In the genomic region with DNA sequence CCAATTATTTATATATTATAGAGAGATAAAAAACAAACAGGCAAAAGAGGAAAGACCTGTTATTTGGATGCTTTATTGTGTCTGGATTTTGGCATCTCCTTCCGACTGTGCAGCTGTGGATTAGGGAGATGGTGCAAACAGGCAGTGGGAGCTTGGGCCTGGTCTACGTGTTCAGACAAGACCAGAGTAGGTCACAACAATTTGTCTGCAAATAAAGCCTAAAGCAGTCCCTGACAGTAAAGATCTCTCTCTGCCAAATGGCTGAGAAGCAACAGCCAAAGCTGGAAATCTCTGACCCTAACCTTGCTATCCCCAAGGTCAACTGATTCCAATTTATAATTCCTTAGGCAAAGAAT, we compare ENCODE assay signal across 20 cellular contexts.
DNase-seq lines count a peak whose midpoint lies in the region; ATAC-seq and TF ChIP-seq lines count a peak whose summit lies in the region.
"Had no signal": no experiment of that assay in that cellular context is flagged by ENCODE, and none has a peak within 500 bp of the region (broad histone marks: within the 10 kb centered on the region; RNA-seq: fewer than 3 reads in every experiment).

No MANE protein-coding gene starts in this region.

- no peak overlapping the region for H3K27ac Mint-ChIP-seq in activated naive CD8-positive, alpha-beta T cell treated with anti-CD3 and anti-CD28 coated beads, Interleukin-2, amount 50 U/mL, for 24 hours
- H3K27ac Mint-ChIP-seq: activated CD4-positive, alpha-beta T cell treated with anti-CD3 and anti-CD28 coated beads, Interleukin-2, amount 10 ng/mL, durations not matched to agents 7 days and 5 days; CD14-positive monocyte; stimulated activated memory B cell treated with anti-CD40 and anti-IgM and Interleukin-4, amounts not matched to agents 10 μg/mL and 1 μg/mL and 100 μg/mL, for 72 hours; T-helper 1 cell treated with Interleukin-12 subunit alpha and Interleukin-12 subunit beta and Interleukin-4 antibody, amounts not matched to agents 30 μg/mL and 1 μg/mL, for 36 hours had no signal

- H3K4me3 ChIP-seq in Panc1 (ENCODE audit: low read depth in 2 of 2, low read length in 2 of 2): no peak overlapping the region
- no peak overlapping the region for H3K4me3 ChIP-seq in esophagus muscularis mucosa
- H3K4me3 ChIP-seq in psoas muscle: no peak overlapping the region
- no peak overlapping the region for H3K4me3 ChIP-seq in testis
- H3K4me3 ChIP-seq: cardiac muscle cell, lung, SJSA1 had no signal

- H3K36me3 ChIP-seq in Panc1 (ENCODE audit: control insufficient read depth, insufficient read depth, low read length) (peaks cover 7% of the 10 kb centered on the region), esophagus muscularis mucosa (peaks cover 0 to 28% (median 3%) of the 10 kb centered on the region in 4 donors), psoas muscle (ENCODE audit: insufficient read depth in 1 of 2, low read depth in 1 of 2) (no peaks in the 10 kb centered on the region), testis (ENCODE audit: low read depth, missing control alignments) (no peaks in the 10 kb centered on the region)
- H3K36me3 ChIP-seq: SJSA1 had no signal

- no peaks in the 10 kb centered on the region for H3K4me1 Mint-ChIP-seq in activated naive CD8-positive, alpha-beta T cell treated with anti-CD3 and anti-CD28 coated beads, Interleukin-2, amount 50 U/mL, for 24 hours
- H3K4me1 Mint-ChIP-seq: activated CD4-positive, alpha-beta T cell treated with anti-CD3 and anti-CD28 coated beads, Interleukin-2, amount 10 ng/mL, durations not matched to agents 7 days and 5 days; CD14-positive monocyte; stimulated activated memory B cell treated with anti-CD40 and anti-IgM and Interleukin-4, amounts not matched to agents 10 μg/mL and 1 μg/mL and 100 μg/mL, for 72 hours had no signal

- no peaks in the 10 kb centered on the region for H3K9me3 ChIP-seq in Panc1 (ENCODE audit: control insufficient read depth, insufficient read depth, low read depth, low read length)
- no peaks in the 10 kb centered on the region for H3K9me3 ChIP-seq in esophagus muscularis mucosa
- H3K9me3 ChIP-seq in psoas muscle: no peaks in the 10 kb centered on the region
- no peaks in the 10 kb centered on the region for H3K9me3 ChIP-seq in testis
- H3K9me3 ChIP-seq: SJSA1 had no signal

- TF ChIP-seq CTCF in Panc1 (IDR thresholded peaks at IDR 0.05) (no peak), esophagus muscularis mucosa (IDR thresholded peaks at IDR 0.05) (no peak), psoas muscle (IDR thresholded peaks at IDR 0.05) (no peak), testis (IDR thresholded peaks at IDR 0.05) (no peak)

- WGBS in esophagus muscularis mucosa: 53% methylated on average over 2 of the region's 2 CpGs
- WGBS in psoas muscle, 3 donors: 41 to 53% (median 51%) methylated on average over 2 of the region's 2 CpGs
- WGBS in testis, 2 donors: 75 to 76% methylated on average over 2 of the region's 2 CpGs

- peak; percentile 56 for DNase-seq in NCI-H1105 (lab: John Stamatoyannopoulos, UW)
- DNase-seq in Panc1 (ENCODE audit: low read depth, low spot score): no peak
- DNase-seq in esophagus muscularis mucosa (ENCODE audit: extremely low spot score): no peak
- no peak for DNase-seq in psoas muscle
- no peak for DNase-seq in activated naive CD8-positive, alpha-beta T cell treated with anti-CD3 and anti-CD28 coated beads, Interleukin-2, amount 50 U/mL, for 24 hours
- DNase-seq in T-helper 9 cell: no peak
- DNase-seq in testis: no peak
- DNase-seq: activated CD4-positive, alpha-beta T cell treated with anti-CD3 and anti-CD28 coated beads, Interleukin-2, amount 10 ng/mL, durations not matched to agents 7 days and 5 days; activated CD8-positive, alpha-beta memory T cell treated with anti-CD3 and anti-CD28 coated beads, Interleukin-2, amount 50 U/mL, for 48 hours; activated gamma-delta T cell; NCI-H2107; occipital lobe; stimulated activated CD4-positive, alpha-beta T cell treated with anti-CD3 and anti-CD28 coated beads, Interleukin-1b, Interleukin-23, amount 100 ng/mL, for 48 hours had no signal

- intact Hi-C loops in Panc1 (cut with micrococcal nuclease; ENCODE audit: unreplicated experiment): no loop called here
- intact Hi-C loops in esophagus muscularis mucosa (cut with DNase I): no loop called here
- intact Hi-C loops in psoas muscle (cut with DNase I): no loop called here
- intact Hi-C loops in testis (cut with DNase I; ENCODE audit: low total_unique reads): no loop called here

- H3K27ac ChIP-seq in Panc1 (ENCODE audit: low read length) (peak overlapping the region; percentile 27; the same call in 1 of the 2 replicates), esophagus muscularis mucosa (replicated peaks in 1 of 4) (peak overlapping the region; percentile 24 to 42 (median 33)), psoas muscle (peak overlapping the region; percentile 44), testis (no peak overlapping the region)
- H3K27ac ChIP-seq: cardiac muscle cell had no signal

- no peak overlapping the region for H3K4me3 Mint-ChIP-seq in activated naive CD8-positive, alpha-beta T cell treated with anti-CD3 and anti-CD28 coated beads, Interleukin-2, amount 50 U/mL, for 24 hours
- H3K4me3 Mint-ChIP-seq: activated CD4-positive, alpha-beta T cell treated with anti-CD3 and anti-CD28 coated beads, Interleukin-2, amount 10 ng/mL, durations not matched to agents 7 days and 5 days; CD14-positive monocyte; stimulated activated memory B cell treated with anti-CD40 and anti-IgM and Interleukin-4, amounts not matched to agents 10 μg/mL and 1 μg/mL and 100 μg/mL, for 72 hours; T-helper 1 cell treated with Interleukin-12 subunit alpha and Interleukin-12 subunit beta and Interleukin-4 antibody, amounts not matched to agents 30 μg/mL and 1 μg/mL, for 36 hours had no signal

- CTCF ChIA-PET in Panc1 (lab: Charles Lee): no interaction called here

- H3K9me3 Mint-ChIP-seq in activated naive CD8-positive, alpha-beta T cell treated with anti-CD3 and anti-CD28 coated beads, Interleukin-2, amount 50 U/mL, for 24 hours: no peaks in the 10 kb centered on the region
- H3K9me3 Mint-ChIP-seq: activated CD4-positive, alpha-beta T cell treated with anti-CD3 and anti-CD28 coated beads, Interleukin-2, amount 10 ng/mL, durations not matched to agents 7 days and 5 days; stimulated activated memory B cell treated with anti-CD40 and anti-IgM and Interleukin-4, amounts not matched to agents 10 μg/mL and 1 μg/mL and 100 μg/mL, for 72 hours; T-helper 1 cell treated with Interleukin-12 subunit alpha and Interleukin-12 subunit beta and Interleukin-4 antibody, amounts not matched to agents 30 μg/mL and 1 μg/mL, for 36 hours had no signal

- H3K36me3 Mint-ChIP-seq in activated naive CD8-positive, alpha-beta T cell treated with anti-CD3 and anti-CD28 coated beads, Interleukin-2, amount 50 U/mL, for 24 hours (ENCODE audit: low read depth): no peaks in the 10 kb centered on the region
- H3K36me3 Mint-ChIP-seq: CD14-positive monocyte; stimulated activated memory B cell treated with anti-CD40 and anti-IgM and Interleukin-4, amounts not matched to agents 10 μg/mL and 1 μg/mL and 100 μg/mL, for 72 hours had no signal

- POLR2A ChIA-PET in Panc1 (lab: Charles Lee): interaction anchor here (0.7 kb wide), 1 partner anchor 13 kb away, joined by 3 read pairs; no protein-coding TSS in a partner anchor

- H3K4me1 ChIP-seq in Panc1 (ENCODE audit: control insufficient read depth, insufficient read depth, low read length) (peaks cover 34% of the 10 kb centered on the region), esophagus muscularis mucosa (peaks cover 28 to 44% (median 33%) of the 10 kb centered on the region in 4 donors), psoas muscle (peaks cover 19% of the 10 kb centered on the region), testis (no peaks in the 10 kb centered on the region)

- no peaks in the 10 kb centered on the region for H3K27me3 Mint-ChIP-seq in activated naive CD8-positive, alpha-beta T cell treated with anti-CD3 and anti-CD28 coated beads, Interleukin-2, amount 50 U/mL, for 24 hours

- TF ChIP-seq POLR2A in esophagus muscularis mucosa (IDR thresholded peaks at IDR 0.05; ENCODE audit: low read depth): no peak
- no peak for TF ChIP-seq POLR2A in testis (IDR thresholded peaks at IDR 0.05)

- no TSS peak for BruUV-seq in Panc1 (replicated peaks; lab: Mats Ljungman, UMichigan)

- in situ Hi-C loops in Panc1 (cut with HindIII; ENCODE audit: low pct_unique_long_range_greater_than_20kb, low sequenced_read_pairs): no loop called here

- ATAC-seq in Panc1: no peak
- ATAC-seq in psoas muscle: peak in 3 of 4 donors; percentile 26 to 41 (median 39)
- no peak for ATAC-seq in activated naive CD8-positive, alpha-beta T cell treated with anti-CD3 and anti-CD28 coated beads, Interleukin-2, amount 50 U/mL, for 24 hours
- ATAC-seq in GM21515 (IDR thresholded peaks at IDR 0.05; ENCODE audit: unreplicated experiment): no peak
- ATAC-seq: stimulated activated memory B cell treated with anti-CD40 and anti-IgM and Interleukin-4, amounts not matched to agents 10 μg/mL and 1 μg/mL and 100 μg/mL, for 72 hours had no signal

- no peak for TF ChIP-seq EP300 in esophagus muscularis mucosa (IDR thresholded peaks at IDR 0.05)

- H3K27me3 ChIP-seq in Panc1 (ENCODE audit: control insufficient read depth, insufficient read depth, low read length) (no peaks in the 10 kb centered on the region), esophagus muscularis mucosa (no peaks in the 10 kb centered on the region), psoas muscle (ENCODE audit: insufficient read depth in 3 of 3, low read length in 2 of 3) (no peaks in the 10 kb centered on the region), testis (no peaks in the 10 kb centered on the region)
- H3K27me3 ChIP-seq: cardiac muscle cell, SJSA1 had no signal

Comparison
In these comparisons a context has a peak if more than half of its experiments do, and no peak if none do; other contexts are left out.
1. ATAC-seq: peak in psoas muscle (3 of 4); none in Panc1 (single experiment), activated naive CD8-positive, alpha-beta T cell treated with anti-CD3 and anti-CD28 coated beads, Interleukin-2, amount 50 U/mL, for 24 hours (single experiment) and GM21515 (single experiment).
2. H3K27ac ChIP-seq: peak in Panc1 (single experiment), esophagus muscularis mucosa (4 of 4) and psoas muscle (single experiment); none in testis (0 of 2).